ENCODE assay signal across 8 cellular contexts in the genomic region with DNA sequence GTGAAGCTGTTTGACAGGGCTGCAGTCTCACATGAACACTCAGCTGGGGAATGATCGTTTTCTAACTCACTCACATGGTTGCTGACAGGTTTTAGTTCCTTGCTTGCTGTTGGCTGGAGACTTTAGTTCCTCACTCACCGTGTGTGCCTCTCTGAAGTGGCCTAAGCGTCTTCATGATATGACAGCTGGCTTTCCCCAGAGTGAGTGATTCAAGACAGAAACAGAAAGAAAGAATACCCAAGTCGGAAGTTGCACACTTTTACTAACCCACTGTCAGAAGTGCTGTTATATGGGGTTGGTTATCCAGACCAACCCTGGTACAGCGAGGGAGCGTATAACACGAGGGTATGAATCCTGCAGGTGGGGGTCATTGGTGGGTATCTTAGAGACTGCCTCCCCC.
DNase-seq lines count a peak whose midpoint lies in the region; ATAC-seq and TF ChIP-seq lines count a peak whose summit lies in the region.

No MANE protein-coding gene starts in this region.

- peaks cover 18% of the 10 kb centered on the region for H3K4me1 Mint-ChIP-seq in type B pancreatic cell (ENCODE audit: unreplicated experiment)

- no peaks in the 10 kb centered on the region for H4K20me1 ChIP-seq in OCI-LY7 (ENCODE audit: insufficient read depth, low read length)

- H3K27ac ChIP-seq in OCI-LY7 (ENCODE audit: low read depth, low read length, poor library complexity, severe bottlenecking): no peak overlapping the region

- no peaks in the 10 kb centered on the region for H3K79me2 ChIP-seq in OCI-LY7 (ENCODE audit: insufficient read depth, low read depth, low read length)

- TF ChIP-seq CTCF in OCI-LY7 (conservative IDR thresholded peaks at IDR 0.05; ENCODE audit: low read length) (no peak), type B pancreatic cell (conservative IDR thresholded peaks at IDR 0.05) (no peak)

- intact Hi-C loops in OCI-LY7 (cut with micrococcal nuclease; ENCODE audit: unreplicated experiment): no loop called here

- H3K9me3 ChIP-seq in OCI-LY7 (ENCODE audit: low read length): no peaks in the 10 kb centered on the region

- CTCF ChIA-PET in OCI-LY7 (lab: Charles Lee; ENCODE audit: unreplicated experiment): no interaction called here

- H3K36me3 ChIP-seq in OCI-LY7 (ENCODE audit: insufficient read depth, low read length): no peaks in the 10 kb centered on the region

- H3K4me2 ChIP-seq in OCI-LY7 (ENCODE audit: low read length): peak overlapping the region; percentile 23; the same call in 1 of the 2 replicates

- no peaks in the 10 kb centered on the region for H3K4me1 ChIP-seq in OCI-LY7 (ENCODE audit: insufficient read depth, low read length, poor library complexity, severe bottlenecking)

- H3K4me3 ChIP-seq in OCI-LY7 (ENCODE audit: low read depth, low read length, poor library complexity, severe bottlenecking): no peak overlapping the region

- H3K9me2 ChIP-seq in OCI-LY7 (ENCODE audit: insufficient read depth, low read length): no peaks in the 10 kb centered on the region

- no peaks in the 10 kb centered on the region for H3K27me3 Mint-ChIP-seq in type B pancreatic cell

- BruUV-seq in OCI-LY7 (replicated peaks; lab: Mats Ljungman, UMichigan): no TSS peak

- POLR2A ChIA-PET in OCI-LY7 (lab: Charles Lee): interaction anchor here (0.6 to 1.3 kb wide), 2 partner anchors 9 to 54 kb away, joined by 3 to 6 read pairs; no protein-coding TSS in a partner anchor

- no peak overlapping the region for H3K27ac Mint-ChIP-seq in type B pancreatic cell

- ATAC-seq in GM18519 (IDR thresholded peaks at IDR 0.05; ENCODE audit: low FRiP score, unreplicated experiment) (peak; percentile 99), HG02840 (IDR thresholded peaks at IDR 0.05; ENCODE audit: low FRiP score, unreplicated experiment) (peak; percentile 97), esophagus mucosa (peak; percentile 22)

- peak overlapping the region; percentile 76; the same call in 1 of the 2 replicates for H2AFZ ChIP-seq in OCI-LY7 (ENCODE audit: low read length)

- peak; percentile 56 for DNase-seq in OCI-LY7 (ENCODE audit: low spot score)
- DNase-seq in mucosa of gallbladder (ENCODE audit: low spot score): no peak
- DNase-seq in NCI-H2029 (lab: John Stamatoyannopoulos, UW): no peak
- no peak for DNase-seq in type B pancreatic cell (ENCODE audit: extremely low spot score, unreplicated experiment)
- DNase-seq in NCI-H2227 (lab: John Stamatoyannopoulos, UW; ENCODE audit: unreplicated experiment): no peak

- peaks cover 7% of the 10 kb centered on the region for H3K9me3 Mint-ChIP-seq in type B pancreatic cell

- H3K4me3 Mint-ChIP-seq in type B pancreatic cell: no peak overlapping the region

- no peaks in the 10 kb centered on the region for H3K36me3 Mint-ChIP-seq in type B pancreatic cell

Comparison
In these comparisons a context has a peak if more than half of its experiments do, and no peak if none do; other contexts are left out.
1. ATAC-seq: peak in every context shown above with its lines; median percentile 99 in GM18519; 97 in HG02840; 22 in esophagus mucosa.